In the genomic region with DNA sequence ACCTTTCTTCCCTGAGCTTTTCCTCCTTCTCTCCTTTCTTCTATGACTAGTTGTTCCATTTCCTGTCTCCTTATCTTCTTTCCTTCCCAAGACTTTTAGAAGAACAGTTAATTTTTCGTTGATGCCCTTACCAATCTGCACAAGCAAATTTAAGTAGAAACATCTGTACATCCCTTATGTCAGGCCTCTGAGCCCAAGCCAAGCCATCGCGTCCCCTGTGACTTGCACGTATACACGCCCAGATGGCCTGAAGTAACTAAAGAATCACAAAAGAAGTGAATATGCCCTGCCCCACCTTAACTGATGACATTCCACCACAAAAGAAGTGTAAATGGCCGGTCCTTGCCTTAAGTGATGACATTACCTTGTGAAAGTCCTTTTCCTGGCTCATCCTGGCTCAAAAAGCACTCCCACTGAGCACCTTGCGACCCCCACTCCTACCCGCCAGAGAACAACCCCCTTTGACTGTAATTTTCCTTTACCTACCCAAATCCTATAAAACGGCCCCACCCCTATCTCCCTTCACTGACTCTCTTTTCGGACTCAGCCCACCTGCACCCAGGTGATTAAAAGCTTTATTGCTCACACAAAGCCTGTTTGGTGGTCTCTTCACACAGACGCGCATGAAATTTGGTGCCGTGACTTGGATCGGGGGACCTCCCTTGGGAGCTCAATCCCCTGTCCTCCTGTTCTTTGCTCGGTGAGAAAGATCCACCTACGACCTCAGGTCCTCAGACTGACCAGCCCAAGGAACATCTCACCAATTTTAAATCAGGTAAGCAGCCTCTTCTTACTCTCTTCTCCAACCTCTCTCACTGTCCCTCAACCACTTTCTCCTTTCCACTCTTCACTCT, we compare ENCODE assay signal across 1 cellular context.
TF ChIP-seq lines count a peak whose summit lies in the region.

No MANE protein-coding gene starts in this region.

TF ChIP-seq in WTC11, 78 proteins besides CTCF, POLR2A, EP300 and RAD21:
- TF ChIP-seq ZNF423 (CRISPR knock-in tag; IDR thresholded peaks at IDR 0.05) (0 out of 2 replicates have a peak, but pooled peaks have one; percentile 29), TEAD1 (CRISPR knock-in tag; IDR thresholded peaks at IDR 0.05) (peak; percentile 14; the same call in 1 of the 2 replicates), ETV6 (CRISPR knock-in tag; IDR thresholded peaks at IDR 0.05) (peak; percentile 37; the same call in 1 of the 2 replicates), ZNF232 (CRISPR knock-in tag; IDR thresholded peaks at IDR 0.05) (0 out of 2 replicates have a peak, but pooled peaks have one; percentile 20), SP1 (CRISPR knock-in tag; conservative IDR thresholded peaks at IDR 0.05) (0 out of 2 replicates have a peak, but pooled peaks have one; percentile 20), NFE2L1 (CRISPR knock-in tag; IDR thresholded peaks at IDR 0.05) (peak; percentile 52; the same call in 1 of the 2 replicates)
- TF ChIP-seq, protein P1, sequence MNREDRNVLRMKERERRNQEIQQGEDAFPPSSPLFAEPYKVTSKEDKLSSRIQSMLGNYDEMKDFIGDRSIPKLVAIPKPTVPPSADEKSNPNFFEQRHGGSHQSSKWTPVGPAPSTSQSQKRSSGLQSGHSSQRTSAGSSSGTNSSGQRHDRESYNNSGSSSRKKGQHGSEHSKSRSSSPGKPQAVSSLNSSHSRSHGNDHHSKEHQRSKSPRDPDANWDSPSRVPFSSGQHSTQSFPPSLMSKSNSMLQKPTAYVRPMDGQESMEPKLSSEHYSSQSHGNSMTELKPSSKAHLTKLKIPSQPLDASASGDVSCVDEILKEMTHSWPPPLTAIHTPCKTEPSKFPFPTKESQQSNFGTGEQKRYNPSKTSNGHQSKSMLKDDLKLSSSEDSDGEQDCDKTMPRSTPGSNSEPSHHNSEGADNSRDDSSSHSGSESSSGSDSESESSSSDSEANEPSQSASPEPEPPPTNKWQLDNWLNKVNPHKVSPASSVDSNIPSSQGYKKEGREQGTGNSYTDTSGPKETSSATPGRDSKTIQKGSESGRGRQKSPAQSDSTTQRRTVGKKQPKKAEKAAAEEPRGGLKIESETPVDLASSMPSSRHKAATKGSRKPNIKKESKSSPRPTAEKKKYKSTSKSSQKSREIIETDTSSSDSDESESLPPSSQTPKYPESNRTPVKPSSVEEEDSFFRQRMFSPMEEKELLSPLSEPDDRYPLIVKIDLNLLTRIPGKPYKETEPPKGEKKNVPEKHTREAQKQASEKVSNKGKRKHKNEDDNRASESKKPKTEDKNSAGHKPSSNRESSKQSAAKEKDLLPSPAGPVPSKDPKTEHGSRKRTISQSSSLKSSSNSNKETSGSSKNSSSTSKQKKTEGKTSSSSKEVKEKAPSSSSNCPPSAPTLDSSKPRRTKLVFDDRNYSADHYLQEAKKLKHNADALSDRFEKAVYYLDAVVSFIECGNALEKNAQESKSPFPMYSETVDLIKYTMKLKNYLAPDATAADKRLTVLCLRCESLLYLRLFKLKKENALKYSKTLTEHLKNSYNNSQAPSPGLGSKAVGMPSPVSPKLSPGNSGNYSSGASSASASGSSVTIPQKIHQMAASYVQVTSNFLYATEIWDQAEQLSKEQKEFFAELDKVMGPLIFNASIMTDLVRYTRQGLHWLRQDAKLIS (CRISPR knock-in tag; IDR thresholded peaks at IDR 0.05; ENCODE audit: borderline replicate concordance) = peak; percentile 38; the same call in 1 of the 2 replicates
- TF ChIP-seq, protein P2, sequence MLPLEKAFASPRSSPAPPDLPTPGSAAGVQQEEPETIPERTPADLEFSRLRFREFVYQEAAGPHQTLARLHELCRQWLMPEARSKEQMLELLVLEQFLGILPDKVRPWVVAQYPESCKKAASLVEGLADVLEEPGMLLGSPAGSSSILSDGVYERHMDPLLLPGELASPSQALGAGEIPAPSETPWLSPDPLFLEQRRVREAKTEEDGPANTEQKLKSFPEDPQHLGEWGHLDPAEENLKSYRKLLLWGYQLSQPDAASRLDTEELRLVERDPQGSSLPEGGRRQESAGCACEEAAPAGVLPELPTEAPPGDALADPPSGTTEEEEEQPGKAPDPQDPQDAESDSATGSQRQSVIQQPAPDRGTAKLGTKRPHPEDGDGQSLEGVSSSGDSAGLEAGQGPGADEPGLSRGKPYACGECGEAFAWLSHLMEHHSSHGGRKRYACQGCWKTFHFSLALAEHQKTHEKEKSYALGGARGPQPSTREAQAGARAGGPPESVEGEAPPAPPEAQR (CRISPR knock-in tag; IDR thresholded peaks at IDR 0.05) = peak; percentile 60; the same call in 1 of the 2 replicates
- TF ChIP-seq, protein P3, sequence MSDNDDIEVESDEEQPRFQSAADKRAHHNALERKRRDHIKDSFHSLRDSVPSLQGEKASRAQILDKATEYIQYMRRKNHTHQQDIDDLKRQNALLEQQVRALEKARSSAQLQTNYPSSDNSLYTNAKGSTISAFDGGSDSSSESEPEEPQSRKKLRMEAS (CRISPR knock-in tag; IDR thresholded peaks at IDR 0.05) = peak; percentile 38; the same call in 1 of the 2 replicates
TF ChIP-seq in WTC11: peak in this region for 9; not testable (repeated sequence) for 69.
